8 cellular contexts compared by ENCODE assay signal in the genomic region with DNA sequence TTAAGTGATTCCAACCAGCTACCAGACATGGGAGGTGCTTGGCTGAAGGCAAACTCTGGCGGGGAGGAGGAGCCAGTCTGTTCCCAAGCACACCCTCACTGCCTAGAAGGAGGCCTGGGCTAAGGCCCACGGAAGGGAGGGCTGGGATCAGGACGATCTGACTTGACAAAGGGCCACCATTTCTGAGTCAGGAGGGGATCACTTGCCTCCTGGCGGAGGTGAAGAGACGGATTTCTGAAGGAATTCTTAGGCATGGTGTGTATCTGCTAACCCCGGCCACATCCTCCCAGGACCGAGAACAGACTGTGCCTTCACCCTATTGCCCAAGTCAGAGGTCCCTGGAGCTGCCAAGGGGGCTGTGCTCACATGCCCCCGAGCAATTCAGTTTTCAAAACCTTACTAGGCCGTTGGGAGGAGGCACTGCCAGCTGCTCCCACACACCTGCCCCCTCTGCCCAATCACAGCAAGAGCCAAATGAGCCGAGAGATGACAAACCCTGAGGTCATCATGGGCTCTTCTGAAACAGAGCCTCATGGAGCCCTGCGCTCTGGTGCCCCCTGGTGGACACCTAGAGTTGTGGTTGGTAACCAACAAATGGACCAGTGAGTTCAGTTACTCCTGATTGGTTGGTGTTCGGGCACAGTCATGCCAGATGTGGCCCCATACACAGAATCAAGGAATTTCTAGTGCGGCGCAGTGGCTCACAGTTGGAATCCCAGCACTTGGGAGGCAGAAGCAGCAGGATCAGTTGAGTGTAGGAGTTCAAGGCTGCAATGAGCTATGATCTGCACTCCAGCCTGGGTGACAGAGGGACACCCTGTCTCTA. TPM values are rescaled to one million over a fixed set of nuclear protein-coding genes. Genes with fewer than 3 reads are reported as not detected.
DNase-seq lines count a peak whose midpoint lies in the region; ATAC-seq, FAIRE-seq and TF ChIP-seq lines count a peak whose summit lies in the region.

No MANE protein-coding gene starts in this region.

- peak; percentile 40 for FAIRE-seq in frontal cortex (lab: Jason Lieb, UNC)
- no peak for FAIRE-seq in pancreas (lab: Jason Lieb, UNC)

- peaks cover 18% of the 10 kb centered on the region for H3K4me1 Mint-ChIP-seq in activated T-cell treated with anti-CD3 and anti-CD28 coated beads, Interleukin-2, amount 50 U/mL, for 72 hours (ENCODE audit: low read depth)

- H3K4me1 ChIP-seq in GM23248 (ENCODE audit: insufficient read depth) (peaks cover 8% of the 10 kb centered on the region; the same call in 1 of the 2 replicates), pancreas (peaks cover 0 to 2% (median 0%) of the 10 kb centered on the region in 3 donors), tibial nerve (peaks cover 0 to 22% (median 4%) of the 10 kb centered on the region in 4 donors)

- peak in 1 of 2 donors; percentile 33 for TF ChIP-seq POLR2A in tibial nerve (IDR thresholded peaks at IDR 0.05)

- H2AFZ ChIP-seq in GM23248 = peak overlapping the region; percentile 80

- no peaks in the 10 kb centered on the region for H3K36me3 Mint-ChIP-seq in activated T-cell treated with anti-CD3 and anti-CD28 coated beads, Interleukin-2, amount 50 U/mL, for 72 hours (ENCODE audit: insufficient read depth in 2 of 2)

- peak overlapping the region; percentile 32 for H3K27ac Mint-ChIP-seq in activated T-cell treated with anti-CD3 and anti-CD28 coated beads, Interleukin-2, amount 50 U/mL, for 72 hours

- H3K4me3 ChIP-seq in GM23248 (peak overlapping the region; percentile 51), pancreas (no peak overlapping the region), tibial nerve (peak overlapping the region in 1 of 4 donors; percentile 11)

- peak overlapping the region; percentile 64 for H3K4me2 ChIP-seq in GM23248 (ENCODE audit: unreplicated experiment)

- ATAC-seq in activated T-cell treated with anti-CD3 and anti-CD28 coated beads, Interleukin-2, amount 50 U/mL, for 72 hours (replicated peaks in 1 of 2) = peak; percentile 100
- ATAC-seq in pancreas = peak; percentile 95 to 98 (median 96)

- no peaks in the 10 kb centered on the region for H3K79me2 ChIP-seq in GM23248 (ENCODE audit: insufficient read depth)

- in situ Hi-C loops in GM23248 (cut with MboI) = no loop called here

- H3K27me3 Mint-ChIP-seq in activated T-cell treated with anti-CD3 and anti-CD28 coated beads, Interleukin-2, amount 50 U/mL, for 72 hours (ENCODE audit: low read depth) = peaks cover 11% of the 10 kb centered on the region

- no peaks in the 10 kb centered on the region for H3K27me3 ChIP-seq in GM23248 (replicated peaks; ENCODE audit: insufficient read depth)
- no peaks in the 10 kb centered on the region for H3K27me3 ChIP-seq in pancreas
- H3K27me3 ChIP-seq in tibial nerve = no peaks in the 10 kb centered on the region

- H3K9me2 ChIP-seq in GM23248 (ENCODE audit: insufficient read depth) = no peaks in the 10 kb centered on the region

- peak; percentile 95 for TF ChIP-seq CTCF in LNCAP (IDR thresholded peaks at IDR 0.05)
- peak; percentile 94 to 98 (median 97) for TF ChIP-seq CTCF in pancreas (IDR thresholded peaks at IDR 0.05)
- TF ChIP-seq CTCF in tibial nerve (IDR thresholded peaks at IDR 0.05) = peak; percentile 91 to 97 (median 95)

- H3K4me3 Mint-ChIP-seq in activated T-cell treated with anti-CD3 and anti-CD28 coated beads, Interleukin-2, amount 50 U/mL, for 72 hours = peak overlapping the region; percentile 48

- peaks cover 12% of the 10 kb centered on the region for H3F3A ChIP-seq in GM23248 (ENCODE audit: insufficient read depth)

- no peaks in the 10 kb centered on the region for H3K9me3 Mint-ChIP-seq in activated T-cell treated with anti-CD3 and anti-CD28 coated beads, Interleukin-2, amount 50 U/mL, for 72 hours

- 7 to 9% methylated on average over 14 of the region's 14 CpGs for WGBS in GM23248 (ENCODE audit: low coverage in 1 of 2, low lambda C conversion rate in 2 of 2, missing lambda C conversion rate in 2 of 2), 2 experiments
- WGBS in pancreas, 2 donors = 26 to 27% methylated on average over 14 of the region's 14 CpGs
- WGBS in tibial nerve, 2 donors = 17 to 23% methylated on average over 12 to 13 of the region's 14 CpGs

- peak overlapping the region; percentile 70 for H3K9ac ChIP-seq in GM23248

- peak overlapping the region; percentile 80 for H3K27ac ChIP-seq in GM23248
- H3K27ac ChIP-seq in pancreas = peak overlapping the region in 2 of 4 donors; percentile 8 to 26
- peak overlapping the region; percentile 63 to 96 (median 76) for H3K27ac ChIP-seq in tibial nerve

- TF ChIP-seq EP300 in tibial nerve (IDR thresholded peaks at IDR 0.05) = peak; percentile 29 to 79

- intact Hi-C loops in pancreas (cut with DNase I) = loop anchor here in 2 of 3 donors (5.0 kb wide), 1 partner anchor 53 kb away; no protein-coding TSS in a partner anchor

- H3K9me3 ChIP-seq in GM23248 (ENCODE audit: low read depth) (no peaks in the 10 kb centered on the region), pancreas (no peaks in the 10 kb centered on the region), tibial nerve (no peaks in the 10 kb centered on the region)

- peak; percentile 98 for DNase-seq in EH (ENCODE audit: low read depth)
- peak; percentile 97 for DNase-seq in GM23248
- DNase-seq in activated T-cell treated with anti-CD3 and anti-CD28 coated beads, Interleukin-2, amount 50 U/mL, for 72 hours = peak; percentile 96
- DNase-seq in frontal cortex (ENCODE audit: low spot score in 2 of 2) = peak; percentile 77 to 91
- peak; percentile 81 to 97 (median 92) for DNase-seq in pancreas
- DNase-seq in tibial nerve (ENCODE audit: low spot score in 2 of 2) = peak; percentile 80 to 83
- DNase-seq in OCI-M1 (lab: John Stamatoyannopoulos, UW) = no peak

- H3K36me3 ChIP-seq in GM23248 (ENCODE audit: low read depth) (no peaks in the 10 kb centered on the region), pancreas (no peaks in the 10 kb centered on the region), tibial nerve (no peaks in the 10 kb centered on the region)

- H4K20me1 ChIP-seq in GM23248 (ENCODE audit: insufficient read depth) = no peaks in the 10 kb centered on the region

RNA-seq across cellular contexts. Expression of gene TNK2, which starts 6.5 kb away (rescaled TPM):
- total RNA-seq in GM23248 (2014; rRNA removed; shearing (Covaris generic)) = 8.5 and 12.3 TPM in 2 replicates
- polyA plus RNA-seq in GM23248 (2016; fragmentation: Nextera tagmentation; extraction: Ambion mirVana) = 3.2 and 3.4 TPM in 2 replicates
- total RNA-seq in activated T-cell treated with anti-CD3 and anti-CD28 coated beads, Interleukin-2, amount 50 U/mL, for 72 hours = 100 to 1,000 TPM in 1 of 2 donors, 10 to 100 TPM in 1; 94.8 to 112 TPM
- 11.0 TPM for total RNA-seq in frontal cortex
- 10 to 100 TPM; 21.0 to 29.5 (median 22.5) TPM for total RNA-seq in pancreas
- 10 to 100 TPM; 72.8 to 91.2 TPM for polyA plus RNA-seq in pancreas
- 10 to 100 TPM; 22.2 to 81.9 (median 34.0) TPM for total RNA-seq in tibial nerve
